In genomic region chr13:40735232-40735548, GRCh38 we compare ENCODE assay signal across 8 cellular contexts. TPM values are rescaled to one million over a fixed set of nuclear protein-coding genes. Genes with fewer than 3 reads are reported as not detected.
A peak's percentile ranks its signal among the peaks of the same experiment; 100 is the strongest.
DNase-seq lines count a peak whose midpoint lies in the region; ATAC-seq and TF ChIP-seq lines count a peak whose summit lies in the region.
"Not testable (repeated sequence)": the region's sequence is repeated elsewhere in the genome, so short reads cannot be mapped to it uniquely, and the experiment has no call there.

No MANE protein-coding gene starts in this region.

- not testable (repeated sequence) for H3K27ac Mint-ChIP-seq in GM23338; central memory CD8-positive, alpha-beta T cell (ENCODE audit: low read depth); mesothelial cell of epicardium; neural progenitor cell; type B pancreatic cell

- H3K4me3 ChIP-seq in GM23338 (peak overlapping the region; percentile 60), RWPE2 (ENCODE audit: severe bottlenecking) (peak overlapping the region; percentile 25), fibroblast of villous mesenchyme (ENCODE audit: low read depth, low read length) (peak overlapping the region; percentile 21), neural progenitor cell (peak overlapping the region; percentile 42)

- H3K4me1 Mint-ChIP-seq in GM23338; mesothelial cell of epicardium; neural progenitor cell; type B pancreatic cell (ENCODE audit: unreplicated experiment): not testable (repeated sequence)
- peaks cover 18% of the 10 kb centered on the region for H3K4me1 Mint-ChIP-seq in central memory CD8-positive, alpha-beta T cell

- not testable (repeated sequence) for H3K4me1 ChIP-seq in GM23338 (ENCODE audit: insufficient read depth); RWPE2 (ENCODE audit: insufficient read depth, poor library complexity, severe bottlenecking); neural progenitor cell

- TF ChIP-seq CTCF in GM23338 (conservative IDR thresholded peaks at IDR 0.05; ENCODE audit: low read depth in 2 of 2); RWPE2 (IDR thresholded peaks at IDR 0.05; ENCODE audit: poor library complexity, severe bottlenecking); fibroblast of villous mesenchyme (IDR thresholded peaks at IDR 0.05; ENCODE audit: insufficient read depth, low read depth, low read length); mesothelial cell of epicardium (IDR thresholded peaks at IDR 0.05; ENCODE audit: unreplicated experiment); neural progenitor cell (IDR thresholded peaks at IDR 0.05); type B pancreatic cell (conservative IDR thresholded peaks at IDR 0.05): not testable (repeated sequence)

- peaks cover 16% of the 10 kb centered on the region for H3K36me3 Mint-ChIP-seq in GM23338 (ENCODE audit: low read depth)
- not testable (repeated sequence) for H3K36me3 Mint-ChIP-seq in central memory CD8-positive, alpha-beta T cell (ENCODE audit: insufficient read depth)
- peaks cover 22% of the 10 kb centered on the region for H3K36me3 Mint-ChIP-seq in mesothelial cell of epicardium
- peaks cover 16% of the 10 kb centered on the region for H3K36me3 Mint-ChIP-seq in neural progenitor cell
- H3K36me3 Mint-ChIP-seq in type B pancreatic cell: peaks cover 16% of the 10 kb centered on the region

- not testable (repeated sequence) for H3F3A ChIP-seq in GM23338 (replicated peaks; ENCODE audit: low read depth); neural progenitor cell (ENCODE audit: low read depth)

- H3K27ac ChIP-seq in GM23338 (ENCODE audit: low read depth) (0 out of 2 replicates have a peak overlapping the region, but pooled peaks have one; percentile 59), RWPE2 (ENCODE audit: poor library complexity, severe bottlenecking) (peak overlapping the region; percentile 72)
- H3K27ac ChIP-seq in neural progenitor cell: not testable (repeated sequence)

- H3K4me3 Mint-ChIP-seq in GM23338 (peak overlapping the region; percentile 67; the same call in 2 of the 3 replicates), mesothelial cell of epicardium (peak overlapping the region; percentile 73), type B pancreatic cell (peak overlapping the region; percentile 64)
- H3K4me3 Mint-ChIP-seq in central memory CD8-positive, alpha-beta T cell: peak overlapping the region; percentile 43
- H3K4me3 Mint-ChIP-seq in neural progenitor cell: not testable (repeated sequence)

- not testable (repeated sequence) for H3K9ac ChIP-seq in neural progenitor cell

- not testable (repeated sequence) for H3K9me3 ChIP-seq in RWPE2 (ENCODE audit: severe bottlenecking); neural progenitor cell (ENCODE audit: low read depth)

- not testable (repeated sequence) for H3K27me3 Mint-ChIP-seq in GM23338 (ENCODE audit: insufficient read depth, low read depth, poor library complexity); central memory CD8-positive, alpha-beta T cell; mesothelial cell of epicardium (ENCODE audit: low read depth); neural progenitor cell (ENCODE audit: insufficient read depth, low read depth); type B pancreatic cell

- DNase-seq in GM23338 (ENCODE audit: low spot score); RWPE2 (ENCODE audit: low spot score); central memory CD8-positive, alpha-beta T cell (ENCODE audit: low spot score in 2 of 2); fibroblast of villous mesenchyme (ENCODE audit: low read depth); mesothelial cell of epicardium (ENCODE audit: low spot score in 2 of 2, unreplicated experiment in 2 of 2); neural progenitor cell (ENCODE audit: low spot score); type B pancreatic cell (ENCODE audit: extremely low spot score, unreplicated experiment): not testable (repeated sequence)
- peak; percentile 43 for DNase-seq in activated T-cell treated with anti-CD3 and anti-CD28 coated beads, Interleukin-2, amount 50 U/mL, for 1 hour

- H3K4me2 ChIP-seq in GM23338 (peak overlapping the region; percentile 77), neural progenitor cell (peak overlapping the region; percentile 69)

- H3K27me3 ChIP-seq in GM23338 (ENCODE audit: insufficient read depth); RWPE2 (ENCODE audit: insufficient read depth, poor library complexity, severe bottlenecking); neural progenitor cell: not testable (repeated sequence)

- not testable (repeated sequence) for H3K9me3 Mint-ChIP-seq in GM23338; central memory CD8-positive, alpha-beta T cell; mesothelial cell of epicardium; neural progenitor cell; type B pancreatic cell

- H3K36me3 ChIP-seq in GM23338 (ENCODE audit: insufficient read depth); RWPE2 (ENCODE audit: low read depth); neural progenitor cell: not testable (repeated sequence)

- H3K79me2 ChIP-seq in GM23338 (replicated peaks; ENCODE audit: insufficient read depth); neural progenitor cell (ENCODE audit: low read depth): not testable (repeated sequence)

- ATAC-seq in GM23338; RWPE2 (ENCODE audit: low read depth); central memory CD8-positive, alpha-beta T cell (replicated peaks; ENCODE audit: extremely low read depth, poor library complexity, severe bottlenecking): not testable (repeated sequence)

- H4K20me1 ChIP-seq in GM23338 (replicated peaks; ENCODE audit: insufficient read depth); neural progenitor cell (ENCODE audit: low read depth): not testable (repeated sequence)

- H2AFZ ChIP-seq in GM23338 (0 out of 2 replicates have a peak overlapping the region, but pooled peaks have one; percentile 40), neural progenitor cell (replicated peaks) (peak overlapping the region; percentile 57)

- H3K9me2 ChIP-seq in GM23338 (ENCODE audit: insufficient read depth): not testable (repeated sequence)

RNA-seq across cellular contexts. Expression of gene MRPS31, which starts 35.8 kb away (rescaled TPM):
- 26.1 and 26.8 TPM in 2 replicates for total RNA-seq in GM23338 (2014; rRNA removed; shearing (Covaris generic))
- polyA plus RNA-seq in GM23338 (2016; fragmentation: Nextera tagmentation; extraction: Ambion mirVana): 62.2 and 62.7 TPM in 2 replicates
- total RNA-seq in fibroblast of villous mesenchyme (14.5 and 18.1 TPM in 2 replicates), mesothelial cell of epicardium (29.6 to 33.3 TPM (median 31.3 TPM) in 3 replicates), neural progenitor cell (ENCODE audit: low replicate concordance) (29.4 and 61.5 TPM in 2 replicates), type B pancreatic cell (ENCODE audit: low replicate concordance) (26.7 and 33.6 TPM in 2 replicates)

RNA-seq across cellular contexts. Expression of gene SLC25A15, which starts 54.2 kb away (rescaled TPM):
- 32.6 and 32.8 TPM in 2 replicates for total RNA-seq in GM23338 (2014; rRNA removed; shearing (Covaris generic))
- 6.5 and 7.3 TPM in 2 replicates for polyA plus RNA-seq in GM23338 (2016; fragmentation: Nextera tagmentation; extraction: Ambion mirVana)
- total RNA-seq in fibroblast of villous mesenchyme (19.4 and 20.0 TPM in 2 replicates), mesothelial cell of epicardium (11.0 to 13.2 TPM (median 12.2 TPM) in 3 replicates), neural progenitor cell (ENCODE audit: low replicate concordance) (33.7 and 44.2 TPM in 2 replicates), type B pancreatic cell (ENCODE audit: low replicate concordance) (12.2 and 18.6 TPM in 2 replicates)
